27 cellular contexts compared by ENCODE assay signal in genomic region chr6:160264213-160264612, GRCh38. TPM values are rescaled to one million over a fixed set of nuclear protein-coding genes. Genes with fewer than 3 reads are reported as not detected.
"Had no signal": no experiment of that assay in that cellular context is flagged by ENCODE, and none has a peak within 500 bp of the region (broad histone marks: within the 10 kb centered on the region; RNA-seq: fewer than 3 reads in every experiment).

No MANE protein-coding gene starts in this region.

- H3K36me3 ChIP-seq: Peyer's patch, SJCRH30 had no signal

- DNase-seq: KBM-7; NCI-H1092; NCI-H1105 treated with DMSO at 0.1 percent for 48 hours; NCI-H1436; NCI-H187; NCI-H2029; NCI-H2081 treated with DMSO at 0.1 percent for 48 hours; NCI-H2171; NCI-H226; NCI-H446; NCI-H510A; NCI-H524 treated with DMSO at 0.1 percent for 48 hours; NCI-H69; NCI-H774; NK-92 treated with Interleukin-12 subunit alpha and Interleukin-12 subunit beta, amount 100 ng/mL, for 24 hours; PC-9; Peyer's patch; SHP77 treated with DMSO at 0.1 percent for 48 hours; SJCRH30 had no signal

- H3K4me1 ChIP-seq: SJCRH30 had no signal

- FAIRE-seq: HTR-8/SVneo had no signal

- H3K4me3 ChIP-seq: PC-9, Peyer's patch, SJCRH30 had no signal

- H3K9me3 ChIP-seq: Peyer's patch, SJCRH30 had no signal

- H3K27ac ChIP-seq: HL-60, PC-9, SJCRH30 had no signal

- ATAC-seq: Right ventricle myocardium inferior, SK-N-SH treated with all-trans-retinoic acid at 6 μM for 48 hours had no signal

- H3K27me3 ChIP-seq: Peyer's patch had no signal

RNA-seq across cellular contexts. Expression of gene SLC22A2, which starts 5.6 kb away (rescaled TPM):
- total RNA-seq: LHCN-M2, MCF 10A, OCI-LY7, PC-9, Peyer's patch, Right ventricle myocardium inferior, RPMI7951 had no signal
